Comparison of ENCODE assay signal across 1 cellular context in the genomic region with DNA sequence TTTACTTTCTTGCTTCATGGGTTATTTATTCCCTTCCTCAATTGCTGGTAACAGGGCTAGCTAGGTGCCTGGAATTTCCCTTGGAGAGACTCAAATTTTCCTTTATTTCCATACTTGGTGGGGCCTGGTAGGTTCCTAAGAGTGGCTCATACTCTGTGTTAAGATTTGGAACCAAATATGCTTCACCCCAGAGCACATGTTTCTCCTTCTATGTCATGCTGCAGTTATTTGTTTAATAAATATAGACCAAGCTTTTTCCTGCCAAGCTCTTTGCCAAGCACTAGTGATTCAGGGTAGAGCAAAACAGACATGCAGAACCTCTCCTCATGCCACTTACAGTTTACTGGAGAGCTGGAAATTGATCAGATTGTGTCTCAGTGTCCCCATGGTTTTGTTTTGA.
TF ChIP-seq lines count a peak whose summit lies in the region.

No MANE protein-coding gene starts in this region.

TF ChIP-seq in IMR-90, 13 proteins besides CTCF, POLR2A, EP300 and RAD21:
- TF ChIP-seq, protein P1, sequence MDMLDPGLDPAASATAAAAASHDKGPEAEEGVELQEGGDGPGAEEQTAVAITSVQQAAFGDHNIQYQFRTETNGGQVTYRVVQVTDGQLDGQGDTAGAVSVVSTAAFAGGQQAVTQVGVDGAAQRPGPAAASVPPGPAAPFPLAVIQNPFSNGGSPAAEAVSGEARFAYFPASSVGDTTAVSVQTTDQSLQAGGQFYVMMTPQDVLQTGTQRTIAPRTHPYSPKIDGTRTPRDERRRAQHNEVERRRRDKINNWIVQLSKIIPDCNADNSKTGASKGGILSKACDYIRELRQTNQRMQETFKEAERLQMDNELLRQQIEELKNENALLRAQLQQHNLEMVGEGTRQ (IDR thresholded peaks at IDR 0.05; ENCODE audit: low read depth, low read length), result no peak
- TF ChIP-seq RCOR1 (IDR thresholded peaks at IDR 0.05; ENCODE audit: insufficient replicate concordance, low read length) (no peak), MAFK (IDR thresholded peaks at IDR 0.05; ENCODE audit: low read depth, low read length) (no peak), FOS (IDR thresholded peaks at IDR 0.05; ENCODE audit: low read depth, low read length) (no peak), BHLHE40 (IDR thresholded peaks at IDR 0.05; ENCODE audit: low read depth, low read length) (no peak), CEBPB (IDR thresholded peaks at IDR 0.05; ENCODE audit: low read depth, low read length) (no peak), NFE2L2 (IDR thresholded peaks at IDR 0.05; ENCODE audit: low read depth, low read length) (no peak), MAZ (IDR thresholded peaks at IDR 0.05; ENCODE audit: borderline replicate concordance, low read depth, low read length) (no peak), MXI1 (IDR thresholded peaks at IDR 0.05; ENCODE audit: borderline replicate concordance, low read depth, low read length) (no peak), RFX5 (IDR thresholded peaks at IDR 0.05; ENCODE audit: low read depth, low read length) (no peak), CHD1 (IDR thresholded peaks at IDR 0.05; ENCODE audit: low read depth, low read length) (no peak), SMC3 (IDR thresholded peaks at IDR 0.05; ENCODE audit: low read depth, low read length) (no peak)
- TF ChIP-seq, protein P2, sequence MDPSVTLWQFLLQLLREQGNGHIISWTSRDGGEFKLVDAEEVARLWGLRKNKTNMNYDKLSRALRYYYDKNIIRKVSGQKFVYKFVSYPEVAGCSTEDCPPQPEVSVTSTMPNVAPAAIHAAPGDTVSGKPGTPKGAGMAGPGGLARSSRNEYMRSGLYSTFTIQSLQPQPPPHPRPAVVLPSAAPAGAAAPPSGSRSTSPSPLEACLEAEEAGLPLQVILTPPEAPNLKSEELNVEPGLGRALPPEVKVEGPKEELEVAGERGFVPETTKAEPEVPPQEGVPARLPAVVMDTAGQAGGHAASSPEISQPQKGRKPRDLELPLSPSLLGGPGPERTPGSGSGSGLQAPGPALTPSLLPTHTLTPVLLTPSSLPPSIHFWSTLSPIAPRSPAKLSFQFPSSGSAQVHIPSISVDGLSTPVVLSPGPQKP (IDR thresholded peaks at IDR 0.05; ENCODE audit: borderline replicate concordance, low read depth, low read length), result no peak
